ENCODE assay signal across 28 cellular contexts in the genomic region with DNA sequence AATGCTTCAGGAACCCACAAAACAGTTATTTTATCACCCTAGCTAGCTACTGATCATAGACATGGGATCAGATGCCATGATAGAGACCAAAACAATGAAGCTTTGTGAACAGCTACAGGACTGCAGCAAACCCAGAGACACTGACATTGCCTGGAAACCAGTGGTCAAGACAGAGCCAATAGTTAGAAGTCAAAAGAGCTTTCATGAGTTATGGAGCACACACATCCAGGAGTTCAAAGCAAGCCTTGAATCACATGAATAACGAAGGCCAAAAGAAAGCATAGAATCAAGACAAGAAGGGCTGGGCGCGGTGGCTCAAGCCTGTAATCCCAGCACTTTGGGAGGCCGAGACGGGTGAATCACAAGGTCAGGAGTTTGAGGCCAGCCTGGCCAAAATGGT. TPM values are rescaled to one million over a fixed set of nuclear protein-coding genes. Genes with fewer than 3 reads are reported as not detected.
DNase-seq lines count a peak whose midpoint lies in the region; ATAC-seq and TF ChIP-seq lines count a peak whose summit lies in the region.
"Had no signal": no experiment of that assay in that cellular context is flagged by ENCODE, and none has a peak within 500 bp of the region (broad histone marks: within the 10 kb centered on the region; RNA-seq: fewer than 3 reads in every experiment).

No MANE protein-coding gene starts in this region.

- H3K9ac ChIP-seq in mammary epithelial cell (ENCODE audit: insufficient read depth, low read length): no peak overlapping the region
- H3K9ac ChIP-seq: KMS-11 had no signal

- intact Hi-C loops in dorsolateral prefrontal cortex (cut with DNase I): loop anchor here in 1 of 2 donors (2.0 kb wide), 1 partner anchor 86 kb away; a partner anchor contains a TSS
- intact Hi-C loops in mammary epithelial cell (cut with micrococcal nuclease): no loop called here

- CTCF ChIA-PET in WTC11 (lab: Charles Lee): no interaction called here
- CTCF ChIA-PET in mammary epithelial cell (lab: Charles Lee; ENCODE audit: low non-redundant PET): no interaction called here

- no peak overlapping the region for H2AFZ ChIP-seq in mammary epithelial cell (ENCODE audit: low read depth, low read length)

- H4K20me1 ChIP-seq in mammary epithelial cell (ENCODE audit: insufficient read depth, low read length): no peaks in the 10 kb centered on the region

- BruUV-seq in mammary epithelial cell (replicated peaks; lab: Mats Ljungman, UMichigan): no TSS peak

- H3K4me3 Mint-ChIP-seq in activated naive CD4-positive, alpha-beta T cell treated with anti-CD3 and anti-CD28 coated beads, Interleukin-2, amount 50 U/mL, for 24 hours: no peak overlapping the region
- H3K4me3 Mint-ChIP-seq in WTC11: no peak overlapping the region
- H3K4me3 Mint-ChIP-seq: activated CD4-positive, alpha-beta memory T cell treated with anti-CD3 and anti-CD28 coated beads for 36 hours; activated naive CD4-positive, alpha-beta T cell treated with anti-CD3 and anti-CD28 coated beads for 36 hours; natural killer cell had no signal

- no peaks in the 10 kb centered on the region for H3K36me3 ChIP-seq in mesodermal cell (ENCODE audit: control insufficient read depth, insufficient read depth, low read length)
- H3K36me3 ChIP-seq in mammary epithelial cell (ENCODE audit: insufficient read depth, low read length): no peaks in the 10 kb centered on the region
- H3K36me3 ChIP-seq: adrenal gland, gastroesophageal sphincter had no signal

- peaks cover 6% of the 10 kb centered on the region for H3K4me1 Mint-ChIP-seq in activated naive CD4-positive, alpha-beta T cell treated with anti-CD3 and anti-CD28 coated beads, Interleukin-2, amount 50 U/mL, for 24 hours
- H3K4me1 Mint-ChIP-seq in WTC11: peaks cover 14% of the 10 kb centered on the region

- in situ Hi-C loops in mammary epithelial cell (cut with MboI; ENCODE audit: low sequenced_read_pairs in 2 of 2): no loop called here

- H3K27ac ChIP-seq in dorsolateral prefrontal cortex: peak overlapping the region in 56 of 59 donors; percentile 11 to 91 (median 80)
- H3K27ac ChIP-seq in mesodermal cell (ENCODE audit: low read depth, low read length, severe bottlenecking): peak overlapping the region; percentile 60
- no peak overlapping the region for H3K27ac ChIP-seq in mammary epithelial cell (ENCODE audit: insufficient read depth, low read depth, low read length)
- H3K27ac ChIP-seq: 22Rv1, adrenal gland, body of pancreas, gastroesophageal sphincter, KMS-11, skin epidermis, testis had no signal

- H3K27ac Mint-ChIP-seq in activated naive CD4-positive, alpha-beta T cell treated with anti-CD3 and anti-CD28 coated beads, Interleukin-2, amount 50 U/mL, for 24 hours: peak overlapping the region; percentile 19
- H3K27ac Mint-ChIP-seq in WTC11: no peak overlapping the region
- H3K27ac Mint-ChIP-seq: activated CD4-positive, alpha-beta memory T cell treated with anti-CD3 and anti-CD28 coated beads for 36 hours; activated naive CD4-positive, alpha-beta T cell treated with anti-CD3 and anti-CD28 coated beads for 36 hours; natural killer cell had no signal

- dilution Hi-C loops in mammary epithelial cell (cut with HindIII; ENCODE audit: low sequenced_read_pairs): no loop called here

- no peak for DNase-seq in activated naive CD4-positive, alpha-beta T cell treated with Interleukin-2 at 50 U/mL for 16 hours
- DNase-seq in dorsolateral prefrontal cortex (peak in 3 of 10 donors; percentile 10 to 54 (median 38)), superior temporal gyrus (ENCODE audit: extremely low spot score) (peak; percentile 91), WTC11 (ENCODE audit: low spot score) (no peak), mammary epithelial cell (no peak)
- DNase-seq in stimulated activated CD4-positive, alpha-beta T cell treated with anti-CD3 and anti-CD28 coated beads, Interleukin-15, amount 100 ng/mL, for 24 hours: no peak
- DNase-seq: activated CD4-positive, alpha-beta memory T cell treated with anti-CD3 and anti-CD28 coated beads for 36 hours; activated CD4-positive, CD25-positive, alpha-beta regulatory T cell treated with anti-CD3 and anti-CD28 coated beads, Interleukin-2, amount 50 U/mL, for 72 hours; activated CD8-positive, alpha-beta memory T cell treated with anti-CD3 and anti-CD28 coated beads, Interleukin-2, amount 50 U/mL, for 4 hours; activated naive CD4-positive, alpha-beta T cell treated with anti-CD3 and anti-CD28 coated beads for 36 hours; adrenal gland; body of pancreas; DND-41; GF-D8; left ventricle myocardium superior; natural killer cell; NCI-H1436 treated with DMSO at 0.1 percent for 48 hours; NCI-H345; occipital lobe; Right ventricle myocardium superior; stimulated activated naive CD4-positive, alpha-beta T cell treated with Interleukin-2 at 50 U/mL for 16 hours; testis had no signal

- H3K4me3 ChIP-seq in dorsolateral prefrontal cortex (peak overlapping the region in 3 of 59 donors; percentile 8 to 31 (median 24)), mesodermal cell (ENCODE audit: extremely low read depth, insufficient read depth, low read length, poor library complexity, severe bottlenecking) (no peak overlapping the region), mammary epithelial cell (replicated peaks in 1 of 3; ENCODE audit: insufficient read depth in 1 of 3, low read depth in 2 of 3, low read length in 3 of 3) (no peak overlapping the region)
- H3K4me3 ChIP-seq: adrenal gland, body of pancreas, gastroesophageal sphincter, skin epidermis, testis had no signal

- no peak for ATAC-seq in WTC11
- ATAC-seq: body of pancreas, gastroesophageal sphincter, left ventricle myocardium superior, natural killer cell had no signal

- TF ChIP-seq CTCF in dorsolateral prefrontal cortex (IDR thresholded peaks at IDR 0.05 in 54 of 56, conservative IDR thresholded peaks at IDR 0.05 in 2 of 56; ENCODE audit: low read depth in 1 of 56, partially characterized antibody in 56 of 56) (peak in 2 of 56 donors; percentile 11 to 13), WTC11 (IDR thresholded peaks at IDR 0.05) (no peak), mammary epithelial cell (conservative IDR thresholded peaks at IDR 0.05 in 1 of 2, IDR thresholded peaks at IDR 0.05 in 1 of 2; ENCODE audit: extremely low read depth in 1 of 2, insufficient read depth in 1 of 2, low read depth in 1 of 2, low read length in 2 of 2) (no peak)

- H3K4me1 ChIP-seq in mesodermal cell (ENCODE audit: control insufficient read depth, insufficient read depth, low read length, poor library complexity, severe bottlenecking): no peaks in the 10 kb centered on the region
- peaks cover 3% of the 10 kb centered on the region for H3K4me1 ChIP-seq in mammary epithelial cell (ENCODE audit: insufficient read depth, low read length)
- H3K4me1 ChIP-seq: adrenal gland, body of pancreas, testis had no signal

- H3K27me3 ChIP-seq in dorsolateral prefrontal cortex (no peaks in the 10 kb centered on the region), mammary epithelial cell (ENCODE audit: insufficient read depth, low read length) (no peaks in the 10 kb centered on the region)
- H3K27me3 ChIP-seq: adrenal gland, body of pancreas, gastroesophageal sphincter, testis had no signal

- 89 to 90% methylated on average over 5 of the region's 5 CpGs for WGBS in mesodermal cell (ENCODE audit: insufficient coverage in 2 of 2), 2 experiments
- WGBS in mammary epithelial cell (ENCODE audit: low coverage, missing lambda C conversion rate): 100% methylated on average over 5 of the region's 5 CpGs

- H3K79me2 ChIP-seq in mammary epithelial cell (ENCODE audit: insufficient read depth, low read length): no peaks in the 10 kb centered on the region

- H3K4me2 ChIP-seq in mammary epithelial cell (ENCODE audit: insufficient read depth, low read depth, low read length): no peak overlapping the region
- H3K4me2 ChIP-seq: KMS-11 had no signal

- H3K9me3 ChIP-seq in mesodermal cell (ENCODE audit: control insufficient read depth, low read length) (no peaks in the 10 kb centered on the region), mammary epithelial cell (replicated peaks; ENCODE audit: insufficient read depth, low read length) (no peaks in the 10 kb centered on the region)
- H3K9me3 ChIP-seq: adrenal gland, body of pancreas, gastroesophageal sphincter, testis had no signal

- H3K36me3 Mint-ChIP-seq in activated naive CD4-positive, alpha-beta T cell treated with anti-CD3 and anti-CD28 coated beads, Interleukin-2, amount 50 U/mL, for 24 hours: peaks cover 1% of the 10 kb centered on the region
- no peaks in the 10 kb centered on the region for H3K36me3 Mint-ChIP-seq in WTC11
- H3K36me3 Mint-ChIP-seq: activated CD4-positive, alpha-beta memory T cell treated with anti-CD3 and anti-CD28 coated beads for 36 hours; natural killer cell had no signal

- H3K9me3 Mint-ChIP-seq in activated naive CD4-positive, alpha-beta T cell treated with anti-CD3 and anti-CD28 coated beads, Interleukin-2, amount 50 U/mL, for 24 hours: no peaks in the 10 kb centered on the region
- no peaks in the 10 kb centered on the region for H3K9me3 Mint-ChIP-seq in WTC11
- H3K9me3 Mint-ChIP-seq: activated CD4-positive, alpha-beta memory T cell treated with anti-CD3 and anti-CD28 coated beads for 36 hours; activated naive CD4-positive, alpha-beta T cell treated with anti-CD3 and anti-CD28 coated beads for 36 hours; natural killer cell had no signal

- POLR2A ChIA-PET in WTC11 (lab: Charles Lee): no interaction called here

- no peaks in the 10 kb centered on the region for H3K27me3 Mint-ChIP-seq in activated naive CD4-positive, alpha-beta T cell treated with anti-CD3 and anti-CD28 coated beads, Interleukin-2, amount 50 U/mL, for 24 hours
- no peaks in the 10 kb centered on the region; the same call in 1 of the 2 replicates for H3K27me3 Mint-ChIP-seq in WTC11 (ENCODE audit: low read depth)
- H3K27me3 Mint-ChIP-seq: activated CD4-positive, alpha-beta memory T cell treated with anti-CD3 and anti-CD28 coated beads for 36 hours had no signal

TF ChIP-seq in WTC11, 78 proteins besides CTCF, POLR2A, EP300 and RAD21 (continues in another document):
- TF ChIP-seq TEAD4 (CRISPR knock-in tag; IDR thresholded peaks at IDR 0.05): no peak
- TF ChIP-seq HMGA2 (CRISPR knock-in tag; IDR thresholded peaks at IDR 0.05): no peak
- TF ChIP-seq ZNF423 (CRISPR knock-in tag; IDR thresholded peaks at IDR 0.05): no peak
- TF ChIP-seq ZNF263 (CRISPR knock-in tag; IDR thresholded peaks at IDR 0.05; ENCODE audit: low read depth): no peak
- TF ChIP-seq, protein P1, sequence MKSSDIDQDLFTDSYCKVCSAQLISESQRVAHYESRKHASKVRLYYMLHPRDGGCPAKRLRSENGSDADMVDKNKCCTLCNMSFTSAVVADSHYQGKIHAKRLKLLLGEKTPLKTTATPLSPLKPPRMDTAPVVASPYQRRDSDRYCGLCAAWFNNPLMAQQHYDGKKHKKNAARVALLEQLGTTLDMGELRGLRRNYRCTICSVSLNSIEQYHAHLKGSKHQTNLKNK (CRISPR knock-in tag; IDR thresholded peaks at IDR 0.05): no peak
- TF ChIP-seq SOX15 (CRISPR knock-in tag; IDR thresholded peaks at IDR 0.05): no peak
- TF ChIP-seq SP1 (CRISPR knock-in tag; conservative IDR thresholded peaks at IDR 0.05): no peak

RNA-seq across cellular contexts. Expression of a gene that starts 34.5 kb away (rescaled TPM):
- total RNA-seq in dorsolateral prefrontal cortex: 10 to 100 TPM; 13.6 to 37.9 (median 23.4) TPM
- 0.66 TPM for polyA plus RNA-seq in mesodermal cell (2013, experiment 1 of 2)
- polyA plus RNA-seq in mesodermal cell (2013, experiment 2 of 2): 0.71 TPM
- total RNA-seq in WTC11 (2021): 1.5 to 2.0 TPM (median 1.6 TPM) in 3 replicates
- 10 to 100 TPM in 1 of 2 donors, 1 to 10 TPM in 1; 7.9 to 10.3 TPM for total RNA-seq in mammary epithelial cell
- polyA plus RNA-seq in mammary epithelial cell: 2.6 TPM
- not detected for polyA minus RNA-seq in mammary epithelial cell
